Comparison of ENCODE assay signal across 1 cellular context in the genomic region with DNA sequence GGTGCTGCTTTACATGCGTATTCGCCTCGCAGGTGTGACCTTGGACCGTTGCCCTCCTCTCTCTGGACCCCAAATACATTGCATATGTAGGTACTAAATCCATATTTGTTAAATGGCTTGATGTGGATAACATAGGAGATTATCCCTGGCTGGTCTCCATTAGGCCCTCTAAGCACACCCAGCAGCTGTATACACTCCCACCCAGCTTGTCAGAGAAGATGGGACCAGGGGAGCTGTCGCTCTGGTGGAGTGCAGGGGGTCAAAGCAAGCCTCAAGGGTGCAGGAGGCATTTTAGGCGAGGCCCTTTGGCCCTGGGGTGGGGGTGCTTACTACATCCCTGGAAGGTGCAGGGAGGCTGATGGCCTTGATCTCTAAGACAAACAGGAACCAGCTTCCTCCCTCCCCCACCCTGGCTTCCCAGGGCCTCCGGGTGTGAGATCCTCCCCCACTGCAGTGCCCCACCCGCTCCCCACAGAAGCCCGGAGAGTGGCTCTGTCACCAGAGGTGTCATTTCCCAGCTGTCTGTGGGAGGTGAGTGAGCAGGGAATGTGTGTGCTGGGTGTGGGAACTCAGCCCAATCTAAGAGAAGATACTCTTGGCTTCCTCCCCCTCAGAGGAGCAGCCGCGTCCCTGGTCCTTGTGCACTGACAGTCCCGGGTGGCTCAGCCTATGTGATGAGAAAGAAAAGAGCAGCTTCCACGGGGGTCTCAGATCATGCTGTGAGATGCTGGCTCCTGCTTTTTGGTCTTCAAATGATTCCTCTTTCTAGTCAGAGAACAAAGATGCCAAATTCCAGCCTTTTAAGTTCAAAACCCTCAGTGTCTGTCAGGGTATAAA.
TF ChIP-seq lines count a peak whose summit lies in the region.

No MANE protein-coding gene starts in this region.

TF ChIP-seq in K562, 482 proteins besides CTCF, POLR2A, EP300 and RAD21 (continued from another document and continues in another):
- TF ChIP-seq, protein P1, sequence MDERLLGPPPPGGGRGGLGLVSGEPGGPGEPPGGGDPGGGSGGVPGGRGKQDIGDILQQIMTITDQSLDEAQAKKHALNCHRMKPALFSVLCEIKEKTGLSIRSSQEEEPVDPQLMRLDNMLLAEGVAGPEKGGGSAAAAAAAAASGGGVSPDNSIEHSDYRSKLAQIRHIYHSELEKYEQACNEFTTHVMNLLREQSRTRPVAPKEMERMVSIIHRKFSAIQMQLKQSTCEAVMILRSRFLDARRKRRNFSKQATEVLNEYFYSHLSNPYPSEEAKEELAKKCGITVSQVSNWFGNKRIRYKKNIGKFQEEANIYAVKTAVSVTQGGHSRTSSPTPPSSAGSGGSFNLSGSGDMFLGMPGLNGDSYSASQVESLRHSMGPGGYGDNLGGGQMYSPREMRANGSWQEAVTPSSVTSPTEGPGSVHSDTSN (CRISPR knock-in tag; IDR thresholded peaks at IDR 0.05; ENCODE audit: low read depth), result no peak
- TF ChIP-seq, protein P1 (tag; conservative IDR thresholded peaks at IDR 0.05; ENCODE audit: low read depth), result no peak
- TF ChIP-seq JUN (IDR thresholded peaks at IDR 0.05; ENCODE audit: borderline replicate concordance, low read depth, low read length) (no peak), JUN (CRISPR knock-in tag; IDR thresholded peaks at IDR 0.05; ENCODE audit: borderline replicate concordance) (no peak), ZNF124 (CRISPR knock-in tag; IDR thresholded peaks at IDR 0.05) (no peak), JUND (IDR thresholded peaks at IDR 0.05; ENCODE audit: borderline replicate concordance, low read depth, low read length) (peak; percentile 63), JUND (tag; IDR thresholded peaks at IDR 0.05; ENCODE audit: borderline replicate concordance, low read depth, low read length) (no peak; the same call in 2 of the 3 replicates), ETV6 (IDR thresholded peaks at IDR 0.05; ENCODE audit: borderline replicate concordance in 1 of 2, low read depth in 2 of 2, low read length in 1 of 2) (no peak), ETV6 (CRISPR knock-in tag; IDR thresholded peaks at IDR 0.05; ENCODE audit: borderline replicate concordance) (no peak), TFAM (CRISPR knock-in tag; conservative IDR thresholded peaks at IDR 0.05) (no peak), FIP1L1 (IDR thresholded peaks at IDR 0.05; ENCODE audit: low read depth, low read length, poor library complexity, severe bottlenecking) (no peak), ZNF175 (CRISPR knock-in tag; IDR thresholded peaks at IDR 0.05; ENCODE audit: low read depth) (no peak), SRF (CRISPR knock-in tag; IDR thresholded peaks at IDR 0.05) (peak in 1 of 2 experiments; percentile 69; a peak in 1 of 4 replicates), ZBTB8A (IDR thresholded peaks at IDR 0.05; ENCODE audit: partially characterized antibody) (no peak), CBX1 (IDR thresholded peaks at IDR 0.05; ENCODE audit: low read depth) (no peak), BCOR (IDR thresholded peaks at IDR 0.05) (no peak), HLTF (IDR thresholded peaks at IDR 0.05) (no peak), ZNF830 (CRISPR knock-in tag; IDR thresholded peaks at IDR 0.05) (no peak), MAFK (IDR thresholded peaks at IDR 0.05; ENCODE audit: low read length) (no peak), CHD1 (IDR thresholded peaks at IDR 0.05; ENCODE audit: low read length) (no peak), KDM4B (IDR thresholded peaks at IDR 0.05; ENCODE audit: borderline replicate concordance in 2 of 2, low read depth in 1 of 2) (no peak), BCL6 (CRISPR knock-in tag; IDR thresholded peaks at IDR 0.05) (no peak), ZNF282 (CRISPR knock-in tag; IDR thresholded peaks at IDR 0.05) (no peak), CXXC5 (CRISPR knock-in tag; IDR thresholded peaks at IDR 0.05) (0 out of 2 replicates have a peak, but pooled peaks have one; percentile 13), FOXP1 (CRISPR knock-in tag; IDR thresholded peaks at IDR 0.05) (no peak), RB1 (IDR thresholded peaks at IDR 0.05; ENCODE audit: low read depth) (no peak), ZNF408 (CRISPR knock-in tag; IDR thresholded peaks at IDR 0.05; ENCODE audit: low read depth) (no peak), ZNF197 (CRISPR knock-in tag; IDR thresholded peaks at IDR 0.05; ENCODE audit: low read depth) (no peak), ILF3 (IDR thresholded peaks at IDR 0.05; ENCODE audit: borderline replicate concordance) (no peak), BRF1 (IDR thresholded peaks at IDR 0.05; ENCODE audit: borderline replicate concordance, extremely low read depth, insufficient read length) (no peak), SNRNP70 (optimal IDR thresholded peaks at IDR 0.05; ENCODE audit: low read depth, low read length) (no peak), PTBP1 (IDR thresholded peaks at IDR 0.05; ENCODE audit: low read depth, low read length) (no peak)
- TF ChIP-seq, protein P2, sequence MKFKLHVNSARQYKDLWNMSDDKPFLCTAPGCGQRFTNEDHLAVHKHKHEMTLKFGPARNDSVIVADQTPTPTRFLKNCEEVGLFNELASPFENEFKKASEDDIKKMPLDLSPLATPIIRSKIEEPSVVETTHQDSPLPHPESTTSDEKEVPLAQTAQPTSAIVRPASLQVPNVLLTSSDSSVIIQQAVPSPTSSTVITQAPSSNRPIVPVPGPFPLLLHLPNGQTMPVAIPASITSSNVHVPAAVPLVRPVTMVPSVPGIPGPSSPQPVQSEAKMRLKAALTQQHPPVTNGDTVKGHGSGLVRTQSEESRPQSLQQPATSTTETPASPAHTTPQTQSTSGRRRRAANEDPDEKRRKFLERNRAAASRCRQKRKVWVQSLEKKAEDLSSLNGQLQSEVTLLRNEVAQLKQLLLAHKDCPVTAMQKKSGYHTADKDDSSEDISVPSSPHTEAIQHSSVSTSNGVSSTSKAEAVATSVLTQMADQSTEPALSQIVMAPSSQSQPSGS (CRISPR knock-in tag; IDR thresholded peaks at IDR 0.05), result no peak
- TF ChIP-seq, protein P3, sequence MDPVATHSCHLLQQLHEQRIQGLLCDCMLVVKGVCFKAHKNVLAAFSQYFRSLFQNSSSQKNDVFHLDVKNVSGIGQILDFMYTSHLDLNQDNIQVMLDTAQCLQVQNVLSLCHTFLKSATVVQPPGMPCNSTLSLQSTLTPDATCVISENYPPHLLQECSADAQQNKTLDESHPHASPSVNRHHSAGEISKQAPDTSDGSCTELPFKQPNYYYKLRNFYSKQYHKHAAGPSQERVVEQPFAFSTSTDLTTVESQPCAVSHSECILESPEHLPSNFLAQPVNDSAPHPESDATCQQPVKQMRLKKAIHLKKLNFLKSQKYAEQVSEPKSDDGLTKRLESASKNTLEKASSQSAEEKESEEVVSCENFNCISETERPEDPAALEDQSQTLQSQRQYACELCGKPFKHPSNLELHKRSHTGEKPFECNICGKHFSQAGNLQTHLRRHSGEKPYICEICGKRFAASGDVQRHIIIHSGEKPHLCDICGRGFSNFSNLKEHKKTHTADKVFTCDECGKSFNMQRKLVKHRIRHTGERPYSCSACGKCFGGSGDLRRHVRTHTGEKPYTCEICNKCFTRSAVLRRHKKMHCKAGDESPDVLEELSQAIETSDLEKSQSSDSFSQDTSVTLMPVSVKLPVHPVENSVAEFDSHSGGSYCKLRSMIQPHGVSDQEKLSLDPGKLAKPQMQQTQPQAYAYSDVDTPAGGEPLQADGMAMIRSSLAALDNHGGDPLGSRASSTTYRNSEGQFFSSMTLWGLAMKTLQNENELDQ (CRISPR knock-in tag; IDR thresholded peaks at IDR 0.05; ENCODE audit: borderline replicate concordance), result no peak
- TF ChIP-seq, protein P4, sequence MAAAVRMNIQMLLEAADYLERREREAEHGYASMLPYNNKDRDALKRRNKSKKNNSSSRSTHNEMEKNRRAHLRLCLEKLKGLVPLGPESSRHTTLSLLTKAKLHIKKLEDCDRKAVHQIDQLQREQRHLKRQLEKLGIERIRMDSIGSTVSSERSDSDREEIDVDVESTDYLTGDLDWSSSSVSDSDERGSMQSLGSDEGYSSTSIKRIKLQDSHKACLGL (CRISPR knock-in tag; IDR thresholded peaks at IDR 0.05; ENCODE audit: borderline replicate concordance, poor library complexity, severe bottlenecking), result no peak
- TF ChIP-seq, protein P5, sequence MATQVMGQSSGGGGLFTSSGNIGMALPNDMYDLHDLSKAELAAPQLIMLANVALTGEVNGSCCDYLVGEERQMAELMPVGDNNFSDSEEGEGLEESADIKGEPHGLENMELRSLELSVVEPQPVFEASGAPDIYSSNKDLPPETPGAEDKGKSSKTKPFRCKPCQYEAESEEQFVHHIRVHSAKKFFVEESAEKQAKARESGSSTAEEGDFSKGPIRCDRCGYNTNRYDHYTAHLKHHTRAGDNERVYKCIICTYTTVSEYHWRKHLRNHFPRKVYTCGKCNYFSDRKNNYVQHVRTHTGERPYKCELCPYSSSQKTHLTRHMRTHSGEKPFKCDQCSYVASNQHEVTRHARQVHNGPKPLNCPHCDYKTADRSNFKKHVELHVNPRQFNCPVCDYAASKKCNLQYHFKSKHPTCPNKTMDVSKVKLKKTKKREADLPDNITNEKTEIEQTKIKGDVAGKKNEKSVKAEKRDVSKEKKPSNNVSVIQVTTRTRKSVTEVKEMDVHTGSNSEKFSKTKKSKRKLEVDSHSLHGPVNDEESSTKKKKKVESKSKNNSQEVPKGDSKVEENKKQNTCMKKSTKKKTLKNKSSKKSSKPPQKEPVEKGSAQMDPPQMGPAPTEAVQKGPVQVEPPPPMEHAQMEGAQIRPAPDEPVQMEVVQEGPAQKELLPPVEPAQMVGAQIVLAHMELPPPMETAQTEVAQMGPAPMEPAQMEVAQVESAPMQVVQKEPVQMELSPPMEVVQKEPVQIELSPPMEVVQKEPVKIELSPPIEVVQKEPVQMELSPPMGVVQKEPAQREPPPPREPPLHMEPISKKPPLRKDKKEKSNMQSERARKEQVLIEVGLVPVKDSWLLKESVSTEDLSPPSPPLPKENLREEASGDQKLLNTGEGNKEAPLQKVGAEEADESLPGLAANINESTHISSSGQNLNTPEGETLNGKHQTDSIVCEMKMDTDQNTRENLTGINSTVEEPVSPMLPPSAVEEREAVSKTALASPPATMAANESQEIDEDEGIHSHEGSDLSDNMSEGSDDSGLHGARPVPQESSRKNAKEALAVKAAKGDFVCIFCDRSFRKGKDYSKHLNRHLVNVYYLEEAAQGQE (CRISPR knock-in tag; IDR thresholded peaks at IDR 0.05; ENCODE audit: low read depth), result no peak
- TF ChIP-seq, protein P6, sequence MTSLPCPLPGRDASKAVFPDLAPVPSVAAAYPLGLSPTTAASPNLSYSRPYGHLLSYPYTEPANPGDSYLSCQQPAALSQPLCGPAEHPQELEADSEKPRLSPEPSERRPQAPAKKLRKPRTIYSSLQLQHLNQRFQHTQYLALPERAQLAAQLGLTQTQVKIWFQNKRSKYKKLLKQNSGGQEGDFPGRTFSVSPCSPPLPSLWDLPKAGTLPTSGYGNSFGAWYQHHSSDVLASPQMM (CRISPR knock-in tag; IDR thresholded peaks at IDR 0.05), result no peak
- TF ChIP-seq, protein P7, sequence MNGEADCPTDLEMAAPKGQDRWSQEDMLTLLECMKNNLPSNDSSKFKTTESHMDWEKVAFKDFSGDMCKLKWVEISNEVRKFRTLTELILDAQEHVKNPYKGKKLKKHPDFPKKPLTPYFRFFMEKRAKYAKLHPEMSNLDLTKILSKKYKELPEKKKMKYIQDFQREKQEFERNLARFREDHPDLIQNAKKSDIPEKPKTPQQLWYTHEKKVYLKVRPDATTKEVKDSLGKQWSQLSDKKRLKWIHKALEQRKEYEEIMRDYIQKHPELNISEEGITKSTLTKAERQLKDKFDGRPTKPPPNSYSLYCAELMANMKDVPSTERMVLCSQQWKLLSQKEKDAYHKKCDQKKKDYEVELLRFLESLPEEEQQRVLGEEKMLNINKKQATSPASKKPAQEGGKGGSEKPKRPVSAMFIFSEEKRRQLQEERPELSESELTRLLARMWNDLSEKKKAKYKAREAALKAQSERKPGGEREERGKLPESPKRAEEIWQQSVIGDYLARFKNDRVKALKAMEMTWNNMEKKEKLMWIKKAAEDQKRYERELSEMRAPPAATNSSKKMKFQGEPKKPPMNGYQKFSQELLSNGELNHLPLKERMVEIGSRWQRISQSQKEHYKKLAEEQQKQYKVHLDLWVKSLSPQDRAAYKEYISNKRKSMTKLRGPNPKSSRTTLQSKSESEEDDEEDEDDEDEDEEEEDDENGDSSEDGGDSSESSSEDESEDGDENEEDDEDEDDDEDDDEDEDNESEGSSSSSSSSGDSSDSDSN (IDR thresholded peaks at IDR 0.05; ENCODE audit: borderline replicate concordance in 1 of 2, low read depth in 2 of 2, low read length in 2 of 2), result no peak
- TF ChIP-seq, protein P8, sequence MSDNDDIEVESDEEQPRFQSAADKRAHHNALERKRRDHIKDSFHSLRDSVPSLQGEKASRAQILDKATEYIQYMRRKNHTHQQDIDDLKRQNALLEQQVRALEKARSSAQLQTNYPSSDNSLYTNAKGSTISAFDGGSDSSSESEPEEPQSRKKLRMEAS (CRISPR knock-in tag; IDR thresholded peaks at IDR 0.05), result no peak
- TF ChIP-seq, protein P9, sequence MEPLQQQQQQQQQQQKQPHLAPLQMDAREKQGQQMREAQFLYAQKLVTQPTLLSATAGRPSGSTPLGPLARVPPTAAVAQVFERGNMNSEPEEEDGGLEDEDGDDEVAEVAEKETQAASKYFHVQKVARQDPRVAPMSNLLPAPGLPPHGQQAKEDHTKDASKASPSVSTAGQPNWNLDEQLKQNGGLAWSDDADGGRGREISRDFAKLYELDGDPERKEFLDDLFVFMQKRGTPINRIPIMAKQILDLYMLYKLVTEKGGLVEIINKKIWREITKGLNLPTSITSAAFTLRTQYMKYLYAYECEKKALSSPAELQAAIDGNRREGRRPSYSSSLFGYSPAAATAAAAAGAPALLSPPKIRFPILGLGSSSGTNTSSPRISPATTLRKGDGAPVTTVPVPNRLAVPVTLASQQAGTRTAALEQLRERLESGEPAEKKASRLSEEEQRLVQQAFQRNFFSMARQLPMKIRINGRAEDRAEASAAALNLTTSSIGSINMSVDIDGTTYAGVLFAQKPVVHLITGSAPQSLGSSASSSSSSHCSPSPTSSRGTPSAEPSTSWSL (CRISPR knock-in tag; IDR thresholded peaks at IDR 0.05; ENCODE audit: borderline replicate concordance), result no peak
